In genomic region chr12:93563807-93564538, GRCh38 we compare ENCODE assay signal across 1 cellular context.
TF ChIP-seq lines count a peak whose summit lies in the region.

No MANE protein-coding gene starts in this region.

TF ChIP-seq in HepG2, 621 proteins besides CTCF, POLR2A, EP300 and RAD21 (continued from another document and continues in another):
- TF ChIP-seq PHF8 (CRISPR knock-in tag; IDR thresholded peaks at IDR 0.05), result 0 out of 2 replicates have a peak, but pooled peaks have one; percentile 20
- TF ChIP-seq CCAR2 (optimal IDR thresholded peaks at IDR 0.05; ENCODE audit: low read depth, low read length), result no peak
- peak; percentile 94 for TF ChIP-seq RERE (CRISPR knock-in tag; IDR thresholded peaks at IDR 0.05; ENCODE audit: low read depth)
- peak; percentile 34; the same call in 1 of the 2 replicates for TF ChIP-seq MYC (CRISPR knock-in tag; IDR thresholded peaks at IDR 0.05; ENCODE audit: borderline replicate concordance)
- TF ChIP-seq, protein P1, sequence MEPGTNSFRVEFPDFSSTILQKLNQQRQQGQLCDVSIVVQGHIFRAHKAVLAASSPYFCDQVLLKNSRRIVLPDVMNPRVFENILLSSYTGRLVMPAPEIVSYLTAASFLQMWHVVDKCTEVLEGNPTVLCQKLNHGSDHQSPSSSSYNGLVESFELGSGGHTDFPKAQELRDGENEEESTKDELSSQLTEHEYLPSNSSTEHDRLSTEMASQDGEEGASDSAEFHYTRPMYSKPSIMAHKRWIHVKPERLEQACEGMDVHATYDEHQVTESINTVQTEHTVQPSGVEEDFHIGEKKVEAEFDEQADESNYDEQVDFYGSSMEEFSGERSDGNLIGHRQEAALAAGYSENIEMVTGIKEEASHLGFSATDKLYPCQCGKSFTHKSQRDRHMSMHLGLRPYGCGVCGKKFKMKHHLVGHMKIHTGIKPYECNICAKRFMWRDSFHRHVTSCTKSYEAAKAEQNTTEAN (CRISPR knock-in tag; conservative IDR thresholded peaks at IDR 0.05), result peak; percentile 59; the same call in 1 of the 2 replicates
- TF ChIP-seq THRA (CRISPR knock-in tag; IDR thresholded peaks at IDR 0.05; ENCODE audit: borderline replicate concordance), result peak; percentile 92
- TF ChIP-seq ZNF556 (CRISPR knock-in tag; IDR thresholded peaks at IDR 0.05; ENCODE audit: borderline replicate concordance), result no peak
- TF ChIP-seq, protein P2, sequence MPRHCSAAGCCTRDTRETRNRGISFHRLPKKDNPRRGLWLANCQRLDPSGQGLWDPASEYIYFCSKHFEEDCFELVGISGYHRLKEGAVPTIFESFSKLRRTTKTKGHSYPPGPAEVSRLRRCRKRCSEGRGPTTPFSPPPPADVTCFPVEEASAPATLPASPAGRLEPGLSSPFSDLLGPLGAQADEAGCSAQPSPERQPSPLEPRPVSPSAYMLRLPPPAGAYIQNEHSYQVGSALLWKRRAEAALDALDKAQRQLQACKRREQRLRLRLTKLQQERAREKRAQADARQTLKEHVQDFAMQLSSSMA (CRISPR knock-in tag; IDR thresholded peaks at IDR 0.05), result no peak
- TF ChIP-seq SMC3 (IDR thresholded peaks at IDR 0.05; ENCODE audit: low read length), result peak; percentile 55
- TF ChIP-seq, protein P3, sequence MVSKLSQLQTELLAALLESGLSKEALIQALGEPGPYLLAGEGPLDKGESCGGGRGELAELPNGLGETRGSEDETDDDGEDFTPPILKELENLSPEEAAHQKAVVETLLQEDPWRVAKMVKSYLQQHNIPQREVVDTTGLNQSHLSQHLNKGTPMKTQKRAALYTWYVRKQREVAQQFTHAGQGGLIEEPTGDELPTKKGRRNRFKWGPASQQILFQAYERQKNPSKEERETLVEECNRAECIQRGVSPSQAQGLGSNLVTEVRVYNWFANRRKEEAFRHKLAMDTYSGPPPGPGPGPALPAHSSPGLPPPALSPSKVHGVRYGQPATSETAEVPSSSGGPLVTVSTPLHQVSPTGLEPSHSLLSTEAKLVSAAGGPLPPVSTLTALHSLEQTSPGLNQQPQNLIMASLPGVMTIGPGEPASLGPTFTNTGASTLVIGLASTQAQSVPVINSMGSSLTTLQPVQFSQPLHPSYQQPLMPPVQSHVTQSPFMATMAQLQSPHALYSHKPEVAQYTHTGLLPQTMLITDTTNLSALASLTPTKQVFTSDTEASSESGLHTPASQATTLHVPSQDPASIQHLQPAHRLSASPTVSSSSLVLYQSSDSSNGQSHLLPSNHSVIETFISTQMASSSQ (IDR thresholded peaks at IDR 0.05; ENCODE audit: low read depth), result peak; percentile 53; the same call in 1 of the 2 replicates
- TF ChIP-seq, protein P3 (CRISPR knock-in tag; IDR thresholded peaks at IDR 0.05; ENCODE audit: borderline replicate concordance), result peak; percentile 76; the same call in 1 of the 2 replicates
- peak; percentile 95 for TF ChIP-seq RXRB (CRISPR knock-in tag; IDR thresholded peaks at IDR 0.05; ENCODE audit: borderline replicate concordance)
- peak in 1 of 2 experiments; percentile 90; a peak in 2 of 4 replicates for TF ChIP-seq KLF16 (CRISPR knock-in tag; IDR thresholded peaks at IDR 0.05)
- TF ChIP-seq ZNF235 (CRISPR knock-in tag; IDR thresholded peaks at IDR 0.05; ENCODE audit: borderline replicate concordance), result no peak
- TF ChIP-seq, protein P4, sequence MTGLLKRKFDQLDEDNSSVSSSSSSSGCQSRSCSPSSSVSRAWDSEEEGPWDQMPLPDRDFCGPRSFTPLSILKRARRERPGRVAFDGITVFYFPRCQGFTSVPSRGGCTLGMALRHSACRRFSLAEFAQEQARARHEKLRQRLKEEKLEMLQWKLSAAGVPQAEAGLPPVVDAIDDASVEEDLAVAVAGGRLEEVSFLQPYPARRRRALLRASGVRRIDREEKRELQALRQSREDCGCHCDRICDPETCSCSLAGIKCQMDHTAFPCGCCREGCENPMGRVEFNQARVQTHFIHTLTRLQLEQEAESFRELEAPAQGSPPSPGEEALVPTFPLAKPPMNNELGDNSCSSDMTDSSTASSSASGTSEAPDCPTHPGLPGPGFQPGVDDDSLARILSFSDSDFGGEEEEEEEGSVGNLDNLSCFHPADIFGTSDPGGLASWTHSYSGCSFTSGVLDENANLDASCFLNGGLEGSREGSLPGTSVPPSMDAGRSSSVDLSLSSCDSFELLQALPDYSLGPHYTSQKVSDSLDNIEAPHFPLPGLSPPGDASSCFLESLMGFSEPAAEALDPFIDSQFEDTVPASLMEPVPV (CRISPR knock-in tag; IDR thresholded peaks at IDR 0.05), result peak; percentile 83
- TF ChIP-seq ZNF766 (CRISPR knock-in tag; IDR thresholded peaks at IDR 0.05; ENCODE audit: borderline replicate concordance), result 0 out of 2 replicates have a peak, but pooled peaks have one; percentile 57
- no peak for TF ChIP-seq SRSF4 (IDR thresholded peaks at IDR 0.05; ENCODE audit: low read depth, low read length, poor library complexity, severe bottlenecking)
- TF ChIP-seq ZC3H13 (CRISPR knock-in tag; IDR thresholded peaks at IDR 0.05), result no peak
- TF ChIP-seq, protein P5, sequence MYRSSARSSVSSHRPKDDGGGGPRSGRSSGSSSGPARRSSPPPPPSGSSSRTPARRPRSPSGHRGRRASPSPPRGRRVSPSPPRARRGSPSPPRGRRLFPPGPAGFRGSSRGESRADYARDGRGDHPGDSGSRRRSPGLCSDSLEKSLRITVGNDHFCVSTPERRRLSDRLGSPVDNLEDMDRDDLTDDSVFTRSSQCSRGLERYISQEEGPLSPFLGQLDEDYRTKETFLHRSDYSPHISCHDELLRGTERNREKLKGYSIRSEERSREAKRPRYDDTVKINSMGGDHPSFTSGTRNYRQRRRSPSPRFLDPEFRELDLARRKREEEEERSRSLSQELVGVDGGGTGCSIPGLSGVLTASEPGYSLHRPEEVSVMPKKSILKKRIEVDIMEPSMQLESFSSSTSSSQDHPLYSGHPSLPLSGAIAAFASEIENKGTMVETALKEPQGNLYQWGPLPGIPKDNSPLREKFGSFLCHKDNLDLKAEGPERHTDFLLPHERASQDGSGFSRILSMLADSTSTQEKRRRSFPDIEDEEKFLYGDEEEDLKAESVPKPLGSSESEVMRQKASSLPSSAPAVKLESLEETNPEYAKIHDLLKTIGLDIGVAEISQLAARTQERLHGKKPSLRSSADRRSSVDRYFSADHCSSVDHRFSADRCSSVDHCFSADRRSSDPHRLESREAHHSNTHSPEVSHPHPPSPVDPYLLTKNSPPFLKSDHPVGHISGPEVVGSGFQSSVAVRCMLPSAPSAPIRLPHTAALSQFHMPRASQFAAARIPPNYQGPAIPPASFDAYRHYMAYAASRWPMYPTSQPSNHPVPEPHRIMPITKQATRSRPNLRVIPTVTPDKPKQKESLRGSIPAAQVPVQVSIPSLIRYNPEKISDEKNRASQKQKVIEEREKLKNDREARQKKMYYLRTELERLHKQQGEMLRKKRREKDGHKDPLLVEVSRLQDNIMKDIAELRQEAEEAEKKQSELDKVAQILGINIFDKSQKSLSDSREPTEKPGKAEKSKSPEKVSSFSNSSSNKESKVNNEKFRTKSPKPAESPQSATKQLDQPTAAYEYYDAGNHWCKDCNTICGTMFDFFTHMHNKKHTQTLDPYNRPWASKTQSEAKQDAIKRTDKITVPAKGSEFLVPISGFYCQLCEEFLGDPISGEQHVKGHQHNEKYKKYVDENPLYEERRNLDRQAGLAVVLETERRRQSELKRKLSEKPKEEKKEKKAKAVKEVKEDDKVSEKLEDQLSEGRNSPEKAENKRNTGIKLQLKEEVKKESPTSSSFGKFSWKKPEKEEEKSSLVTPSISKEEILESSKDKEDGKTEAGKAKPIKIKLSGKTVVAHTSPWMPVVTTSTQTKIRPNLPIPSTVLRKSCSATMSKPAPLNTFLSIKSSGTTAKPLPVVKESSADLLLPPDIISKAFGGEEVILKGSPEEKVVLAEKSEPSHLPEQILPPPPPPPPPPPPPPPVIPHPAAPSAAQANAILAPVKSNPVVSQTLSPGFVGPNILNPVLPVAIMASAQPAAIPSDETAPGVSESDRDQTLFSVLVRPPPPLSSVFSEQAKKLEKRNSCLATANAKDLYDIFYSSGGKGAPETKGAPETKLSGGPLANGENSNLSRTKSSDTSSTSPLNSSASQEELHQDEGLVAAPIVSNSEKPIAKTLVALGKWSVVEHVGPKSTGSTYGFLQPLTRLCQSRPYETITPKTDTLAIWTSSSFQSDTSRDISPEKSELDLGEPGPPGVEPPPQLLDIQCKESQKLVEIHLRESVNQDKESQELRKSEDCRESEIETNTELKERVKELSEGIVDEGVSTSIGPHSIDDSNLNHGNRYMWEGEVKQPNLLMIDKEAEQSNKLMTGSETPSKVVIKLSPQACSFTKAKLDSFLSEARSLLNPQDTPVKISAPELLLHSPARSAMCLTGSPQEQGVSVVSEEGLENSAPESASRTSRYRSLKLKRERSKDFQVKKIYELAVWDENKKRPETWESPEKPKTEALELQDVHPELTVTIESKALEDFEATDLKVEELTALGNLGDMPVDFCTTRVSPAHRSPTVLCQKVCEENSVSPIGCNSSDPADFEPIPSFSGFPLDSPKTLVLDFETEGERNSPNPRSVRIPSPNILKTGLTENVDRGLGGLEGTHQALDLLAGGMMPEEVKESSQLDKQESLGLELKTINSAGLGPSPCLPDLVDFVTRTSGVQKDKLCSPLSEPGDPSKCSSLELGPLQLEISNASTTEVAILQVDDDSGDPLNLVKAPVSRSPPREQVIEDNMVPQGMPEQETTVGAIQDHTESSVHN (CRISPR knock-in tag; IDR thresholded peaks at IDR 0.05), result no peak
- peak; percentile 77; the same call in 1 of the 2 replicates for TF ChIP-seq ZFP37 (CRISPR knock-in tag; IDR thresholded peaks at IDR 0.05; ENCODE audit: borderline replicate concordance)
- TF ChIP-seq SRF (IDR thresholded peaks at IDR 0.05; ENCODE audit: low read depth, low read length), result no peak
- TF ChIP-seq, protein P6, sequence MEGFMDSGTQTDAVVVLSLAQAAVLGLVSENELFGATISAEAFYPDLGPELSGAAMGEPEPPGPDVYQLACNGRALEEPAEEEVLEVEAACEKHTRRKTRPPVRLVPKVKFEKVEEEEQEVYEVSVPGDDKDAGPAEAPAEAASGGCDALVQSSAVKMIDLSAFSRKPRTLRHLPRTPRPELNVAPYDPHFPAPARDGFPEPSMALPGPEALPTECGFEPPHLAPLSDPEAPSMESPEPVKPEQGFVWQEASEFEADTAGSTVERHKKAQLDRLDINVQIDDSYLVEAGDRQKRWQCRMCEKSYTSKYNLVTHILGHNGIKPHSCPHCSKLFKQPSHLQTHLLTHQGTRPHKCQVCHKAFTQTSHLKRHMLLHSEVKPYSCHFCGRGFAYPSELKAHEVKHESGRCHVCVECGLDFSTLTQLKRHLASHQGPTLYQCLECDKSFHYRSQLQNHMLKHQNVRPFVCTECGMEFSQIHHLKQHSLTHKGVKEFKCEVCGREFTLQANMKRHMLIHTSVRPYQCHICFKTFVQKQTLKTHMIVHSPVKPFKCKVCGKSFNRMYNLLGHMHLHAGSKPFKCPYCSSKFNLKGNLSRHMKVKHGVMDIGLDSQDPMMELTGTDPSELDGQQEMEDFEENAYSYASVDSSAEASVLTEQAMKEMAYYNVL (CRISPR knock-in tag; IDR thresholded peaks at IDR 0.05; ENCODE audit: borderline replicate concordance), result peak; percentile 82; the same call in 1 of the 2 replicates
- TF ChIP-seq ELF4 (CRISPR knock-in tag; IDR thresholded peaks at IDR 0.05; ENCODE audit: borderline replicate concordance), result no peak
- TF ChIP-seq FIP1L1 (IDR thresholded peaks at IDR 0.05; ENCODE audit: borderline replicate concordance, insufficient read depth, low read depth, low read length), result no peak
- 0 out of 2 replicates have a peak, but pooled peaks have one; percentile 38 for TF ChIP-seq MED13 (CRISPR knock-in tag; IDR thresholded peaks at IDR 0.05)
- peak; percentile 53; the same call in 1 of the 2 replicates for TF ChIP-seq NFE2L2 (IDR thresholded peaks at IDR 0.05; ENCODE audit: low read length)
